Comparison of ENCODE assay signal across 14 cellular contexts in genomic region chr19:362154-362553, GRCh38. TPM values are rescaled to one million over a fixed set of nuclear protein-coding genes. Genes with fewer than 3 reads are reported as not detected.
DNase-seq lines count a peak whose midpoint lies in the region; ATAC-seq and TF ChIP-seq lines count a peak whose summit lies in the region.
"Had no signal": no experiment of that assay in that cellular context is flagged by ENCODE, and none has a peak within 500 bp of the region (broad histone marks: within the 10 kb centered on the region; RNA-seq: fewer than 3 reads in every experiment).

No MANE protein-coding gene starts in this region.

- no peaks in the 10 kb centered on the region for H3K4me1 Mint-ChIP-seq in endothelial cell (ENCODE audit: unreplicated experiment)

- H3K27me3 Mint-ChIP-seq in endothelial cell (ENCODE audit: unreplicated experiment), result peaks cover 10% of the 10 kb centered on the region

- H3K36me3 Mint-ChIP-seq in endothelial cell (ENCODE audit: low read depth, unreplicated experiment), result no peaks in the 10 kb centered on the region
- H3K36me3 Mint-ChIP-seq: CD14-positive monocyte; CD8-positive, alpha-beta T cell had no signal

- no peak overlapping the region for H3K4me3 ChIP-seq in mucosa of descending colon
- H3K4me3 ChIP-seq: HAP-1 had no signal

- H3K9me3 Mint-ChIP-seq in endothelial cell (ENCODE audit: unreplicated experiment), result no peaks in the 10 kb centered on the region
- H3K9me3 Mint-ChIP-seq: CD8-positive, alpha-beta T cell had no signal

- H3K9me3 ChIP-seq in mucosa of descending colon, result no peaks in the 10 kb centered on the region

- H3K27ac Mint-ChIP-seq in endothelial cell (ENCODE audit: unreplicated experiment), result no peak overlapping the region
- H3K27ac Mint-ChIP-seq: CD8-positive, alpha-beta T cell had no signal

- intact Hi-C loops in posterior vena cava (cut with DNase I), result no loop called here
- intact Hi-C loops in mucosa of descending colon (cut with DNase I, micrococcal nuclease), result no loop called here

- H3K4me1 ChIP-seq in mucosa of descending colon (ENCODE audit: low read depth), result no peaks in the 10 kb centered on the region
- H3K4me1 ChIP-seq: HAP-1 had no signal

- no peak overlapping the region for H3K4me3 Mint-ChIP-seq in endothelial cell (ENCODE audit: unreplicated experiment)
- H3K4me3 Mint-ChIP-seq: CD14-positive monocyte; CD8-positive, alpha-beta T cell had no signal

- TF ChIP-seq CTCF in endothelial cell (IDR thresholded peaks at IDR 0.05; ENCODE audit: unreplicated experiment) (no peak), mucosa of descending colon (IDR thresholded peaks at IDR 0.05) (no peak)

- no peaks in the 10 kb centered on the region for H3K36me3 ChIP-seq in mucosa of descending colon (ENCODE audit: low read depth)
- H3K36me3 ChIP-seq: HAP-1 had no signal

- ATAC-seq in HG03095 (IDR thresholded peaks at IDR 0.05; ENCODE audit: unreplicated experiment), result no peak
- no peak for ATAC-seq in mucosa of descending colon
- ATAC-seq: CD8-positive, alpha-beta T cell had no signal

- peak; percentile 31 for DNase-seq in activated effector memory CD4-positive, alpha-beta T cell treated with anti-CD3 and anti-CD28 coated beads, Interleukin-2, amount 50 U/mL, for 16 hours
- no peak for DNase-seq in activated effector memory CD4-positive, alpha-beta T cell treated with Interleukin-2 at 50 U/mL for 16 hours
- DNase-seq in islet precursor cell (peak; percentile 37), posterior vena cava (ENCODE audit: low spot score) (peak; percentile 54), endothelial cell (ENCODE audit: low spot score) (no peak), mucosa of descending colon (no peak)
- DNase-seq: CD8-positive, alpha-beta T cell; COR-L47; DND-41; GDM1; GOT3 had no signal

RNA-seq across cellular contexts. Expression of gene MIER2, which starts 17.6 kb away (rescaled TPM):
- total RNA-seq in posterior vena cava (10 to 100 TPM; 18.8 to 25.3 TPM), endothelial cell (ENCODE audit: unreplicated experiment) (44.1 TPM), mucosa of descending colon (10 to 100 TPM; 13.4 to 28.3 (median 13.7) TPM)

RNA-seq across cellular contexts. Expression of gene C2CD4C, which starts 46.8 kb away (rescaled TPM):
- total RNA-seq in posterior vena cava, result 1 to 10 TPM; 1.1 to 2.9 TPM
- total RNA-seq in endothelial cell (ENCODE audit: unreplicated experiment), result 1.2 TPM
- total RNA-seq in mucosa of descending colon, result 1 to 10 TPM in 1 of 3 donors, under 1 TPM in 2; 0.17 to 1.7 (median 0.65) TPM
- total RNA-seq: CD8-positive, alpha-beta T cell had no signal

Comparison
In these comparisons a context has a peak if more than half of its experiments do, and no peak if none do; other contexts are left out.
1. DNase-seq: peak in activated effector memory CD4-positive, alpha-beta T cell treated with anti-CD3 and anti-CD28 coated beads, Interleukin-2, amount 50 U/mL, for 16 hours (single experiment), islet precursor cell (single experiment) and posterior vena cava (single experiment); none in activated effector memory CD4-positive, alpha-beta T cell treated with Interleukin-2 at 50 U/mL for 16 hours (single experiment), endothelial cell (single experiment) and mucosa of descending colon (0 of 3).